Comparison of ENCODE assay signal across 1 cellular context in genomic region chr12:109582636-109583035, GRCh38.
TF ChIP-seq lines count a peak whose summit lies in the region.

No MANE protein-coding gene starts in this region.

TF ChIP-seq in HCT116, 20 proteins besides CTCF, POLR2A, EP300 and RAD21 (continued from another document):
- TF ChIP-seq, protein P1, sequence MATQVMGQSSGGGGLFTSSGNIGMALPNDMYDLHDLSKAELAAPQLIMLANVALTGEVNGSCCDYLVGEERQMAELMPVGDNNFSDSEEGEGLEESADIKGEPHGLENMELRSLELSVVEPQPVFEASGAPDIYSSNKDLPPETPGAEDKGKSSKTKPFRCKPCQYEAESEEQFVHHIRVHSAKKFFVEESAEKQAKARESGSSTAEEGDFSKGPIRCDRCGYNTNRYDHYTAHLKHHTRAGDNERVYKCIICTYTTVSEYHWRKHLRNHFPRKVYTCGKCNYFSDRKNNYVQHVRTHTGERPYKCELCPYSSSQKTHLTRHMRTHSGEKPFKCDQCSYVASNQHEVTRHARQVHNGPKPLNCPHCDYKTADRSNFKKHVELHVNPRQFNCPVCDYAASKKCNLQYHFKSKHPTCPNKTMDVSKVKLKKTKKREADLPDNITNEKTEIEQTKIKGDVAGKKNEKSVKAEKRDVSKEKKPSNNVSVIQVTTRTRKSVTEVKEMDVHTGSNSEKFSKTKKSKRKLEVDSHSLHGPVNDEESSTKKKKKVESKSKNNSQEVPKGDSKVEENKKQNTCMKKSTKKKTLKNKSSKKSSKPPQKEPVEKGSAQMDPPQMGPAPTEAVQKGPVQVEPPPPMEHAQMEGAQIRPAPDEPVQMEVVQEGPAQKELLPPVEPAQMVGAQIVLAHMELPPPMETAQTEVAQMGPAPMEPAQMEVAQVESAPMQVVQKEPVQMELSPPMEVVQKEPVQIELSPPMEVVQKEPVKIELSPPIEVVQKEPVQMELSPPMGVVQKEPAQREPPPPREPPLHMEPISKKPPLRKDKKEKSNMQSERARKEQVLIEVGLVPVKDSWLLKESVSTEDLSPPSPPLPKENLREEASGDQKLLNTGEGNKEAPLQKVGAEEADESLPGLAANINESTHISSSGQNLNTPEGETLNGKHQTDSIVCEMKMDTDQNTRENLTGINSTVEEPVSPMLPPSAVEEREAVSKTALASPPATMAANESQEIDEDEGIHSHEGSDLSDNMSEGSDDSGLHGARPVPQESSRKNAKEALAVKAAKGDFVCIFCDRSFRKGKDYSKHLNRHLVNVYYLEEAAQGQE (IDR thresholded peaks at IDR 0.05; ENCODE audit: low read depth): no peak
- TF ChIP-seq SRF (IDR thresholded peaks at IDR 0.05; ENCODE audit: low read depth): no peak
- no peak for TF ChIP-seq MAX (IDR thresholded peaks at IDR 0.05)
- TF ChIP-seq ELF1 (IDR thresholded peaks at IDR 0.05; ENCODE audit: borderline replicate concordance, low read depth): no peak
- no peak for TF ChIP-seq SIN3A (IDR thresholded peaks at IDR 0.05; ENCODE audit: low read depth)
- no peak for TF ChIP-seq EGR1 (IDR thresholded peaks at IDR 0.05; ENCODE audit: low read depth)
- no peak for TF ChIP-seq EZH2 (IDR thresholded peaks at IDR 0.05)
